19 cellular contexts compared by ENCODE assay signal in genomic region chr7:7746419-7746818, GRCh38. TPM values are rescaled to one million over a fixed set of nuclear protein-coding genes. Genes with fewer than 3 reads are reported as not detected.
DNase-seq lines count a peak whose midpoint lies in the region; FAIRE-seq and TF ChIP-seq lines count a peak whose summit lies in the region.
"Had no signal": no experiment of that assay in that cellular context is flagged by ENCODE, and none has a peak within 500 bp of the region (broad histone marks: within the 10 kb centered on the region; RNA-seq: fewer than 3 reads in every experiment).

No MANE protein-coding gene starts in this region.

- H3F3A ChIP-seq in smooth muscle cell (ENCODE audit: low read depth), result peaks cover 7% of the 10 kb centered on the region

- H3K27me3 ChIP-seq in smooth muscle cell (ENCODE audit: low read depth), result no peaks in the 10 kb centered on the region
- H3K27me3 ChIP-seq: body of pancreas, tibial artery had no signal

- no peaks in the 10 kb centered on the region for H3K79me2 ChIP-seq in smooth muscle cell (ENCODE audit: low read depth)

- H3K27ac ChIP-seq in VCaP (peak overlapping the region; percentile 64), smooth muscle cell (ENCODE audit: low read depth) (peak overlapping the region; percentile 23)
- H3K27ac ChIP-seq: body of pancreas, tibial artery had no signal

- H4K20me1 ChIP-seq in smooth muscle cell (ENCODE audit: low read depth), result no peaks in the 10 kb centered on the region

- DNase-seq in NCI-H2107 treated with DMSO at 0.1 percent for 48 hours (lab: John Stamatoyannopoulos, UW; ENCODE audit: unreplicated experiment) (peak; percentile 81), NCI-H2107 (lab: John Stamatoyannopoulos, UW) (no peak), NCI-H1436 treated with DMSO at 0.1 percent for 48 hours (lab: John Stamatoyannopoulos, UW) (peak; percentile 64), smooth muscle cell (lab: John Stamatoyannopoulos, UW; ENCODE audit: unreplicated experiment) (no peak), Kasumi-1 (lab: John Stamatoyannopoulos, UW) (no peak), D721Med (ENCODE audit: insufficient read length, low spot score) (no peak), head of caudate nucleus (no peak)
- DNase-seq: activated T-cell treated with anti-CD3 and anti-CD28 coated beads, Interleukin-2, amount 50 U/mL, for 72 hours; cortex of kidney; foreskin fibroblast; GOT3; NCI-H446; SIG-M5; stimulated activated naive CD4-positive, alpha-beta T cell treated with Interleukin-2 at 50 U/mL for 16 hours; T-helper 2 cell; tibial artery had no signal

- no peaks in the 10 kb centered on the region for H3K9me3 ChIP-seq in smooth muscle cell (replicated peaks; ENCODE audit: low read depth)
- H3K9me3 ChIP-seq: body of pancreas, tibial artery had no signal

- intact Hi-C loops in head of caudate nucleus (cut with DNase I), result no loop called here

- no peaks in the 10 kb centered on the region for H3K36me3 ChIP-seq in smooth muscle cell (ENCODE audit: low read depth)
- H3K36me3 ChIP-seq: tibial artery had no signal

- TF ChIP-seq CTCF in VCaP (conservative IDR thresholded peaks at IDR 0.05), result no peak
- no peak for TF ChIP-seq CTCF in smooth muscle cell (IDR thresholded peaks at IDR 0.05; ENCODE audit: borderline replicate concordance, insufficient read depth, poor library complexity, severe bottlenecking)
- no peak for TF ChIP-seq CTCF in D721Med (IDR thresholded peaks at IDR 0.05; ENCODE audit: insufficient read depth, missing control alignments)

- H3K9ac ChIP-seq in smooth muscle cell (ENCODE audit: low read depth), result no peak overlapping the region

- peak overlapping the region; percentile 52 for H3K4me2 ChIP-seq in smooth muscle cell

- no peak for FAIRE-seq in D721Med (lab: Jason Lieb, UNC)
- FAIRE-seq: endothelial cell of umbilical vein had no signal

- H2AFZ ChIP-seq in smooth muscle cell (ENCODE audit: low read depth), result no peak overlapping the region

- 21% methylated on average over 4 of the region's 4 CpGs for WGBS in smooth muscle cell (ENCODE audit: low lambda C conversion rate)

- no peak overlapping the region for H3K4me3 ChIP-seq in smooth muscle cell
- H3K4me3 ChIP-seq: body of pancreas, tibial artery had no signal

- peaks cover 18% of the 10 kb centered on the region for H3K4me1 ChIP-seq in smooth muscle cell (ENCODE audit: low read depth)

RNA-seq across cellular contexts. Expression of gene RPA3, which starts 28.0 kb away (rescaled TPM):
- total RNA-seq in smooth muscle cell, result 27.6 and 37.2 TPM in 2 replicates
- 63.7 and 75.4 TPM in 2 replicates for polyA plus RNA-seq in smooth muscle cell

Comparison
In these comparisons a context has a peak if more than half of its experiments do, and no peak if none do; other contexts are left out.
1. DNase-seq: peak in NCI-H2107 treated with DMSO at 0.1 percent for 48 hours (single experiment) and NCI-H1436 treated with DMSO at 0.1 percent for 48 hours (single experiment); none in NCI-H2107 (single experiment), smooth muscle cell (single experiment), Kasumi-1 (0 of 2), D721Med (single experiment) and head of caudate nucleus (0 of 42).